1 cellular context compared by ENCODE assay signal in the genomic region with DNA sequence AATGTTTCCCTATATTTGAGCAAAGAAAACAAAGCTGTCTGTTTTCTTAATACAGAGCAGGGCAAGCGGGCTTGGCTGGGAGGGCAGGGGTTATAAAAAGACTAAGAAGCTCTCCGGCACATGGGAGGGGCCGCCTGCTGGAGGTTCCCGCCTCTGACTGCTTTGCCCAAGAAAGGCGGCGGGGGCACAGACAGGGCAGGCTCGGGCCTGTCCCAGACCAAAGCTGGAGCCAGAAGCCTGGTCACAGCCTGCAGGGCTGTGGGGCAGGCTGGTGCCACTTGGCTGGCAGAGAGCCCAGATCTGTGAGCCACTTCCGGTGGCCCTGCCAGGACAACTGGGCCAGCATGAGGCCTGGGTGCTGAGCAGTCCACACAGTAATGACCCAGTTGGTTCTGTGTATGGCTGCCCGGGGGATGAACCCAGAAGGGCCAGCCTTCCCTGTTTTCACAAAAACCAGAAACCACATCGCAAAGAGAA.
TF ChIP-seq lines count a peak whose summit lies in the region.

No MANE protein-coding gene starts in this region.

TF ChIP-seq in A549, 52 proteins besides CTCF, POLR2A, EP300 and RAD21 (continued from another document):
- peak; percentile 40; the same call in 1 of the 2 replicates for TF ChIP-seq MYC (IDR thresholded peaks at IDR 0.05; ENCODE audit: borderline replicate concordance, low read length)
- no peak for TF ChIP-seq CHD2 (IDR thresholded peaks at IDR 0.05; ENCODE audit: low read length, partially characterized antibody)
- no peak for TF ChIP-seq TP53 (CRISPR knock-in tag; IDR thresholded peaks at IDR 0.05)
- TF ChIP-seq CBX8 (IDR thresholded peaks at IDR 0.05): no peak
- TF ChIP-seq, protein P1, sequence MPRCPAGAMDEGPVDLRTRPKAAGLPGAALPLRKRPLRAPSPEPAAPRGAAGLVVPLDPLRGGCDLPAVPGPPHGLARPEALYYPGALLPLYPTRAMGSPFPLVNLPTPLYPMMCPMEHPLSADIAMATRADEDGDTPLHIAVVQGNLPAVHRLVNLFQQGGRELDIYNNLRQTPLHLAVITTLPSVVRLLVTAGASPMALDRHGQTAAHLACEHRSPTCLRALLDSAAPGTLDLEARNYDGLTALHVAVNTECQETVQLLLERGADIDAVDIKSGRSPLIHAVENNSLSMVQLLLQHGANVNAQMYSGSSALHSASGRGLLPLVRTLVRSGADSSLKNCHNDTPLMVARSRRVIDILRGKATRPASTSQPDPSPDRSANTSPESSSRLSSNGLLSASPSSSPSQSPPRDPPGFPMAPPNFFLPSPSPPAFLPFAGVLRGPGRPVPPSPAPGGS (IDR thresholded peaks at IDR 0.05): no peak; the same call in 2 of the 3 replicates
- TF ChIP-seq, protein P2, sequence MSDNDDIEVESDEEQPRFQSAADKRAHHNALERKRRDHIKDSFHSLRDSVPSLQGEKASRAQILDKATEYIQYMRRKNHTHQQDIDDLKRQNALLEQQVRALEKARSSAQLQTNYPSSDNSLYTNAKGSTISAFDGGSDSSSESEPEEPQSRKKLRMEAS (IDR thresholded peaks at IDR 0.05): peak; percentile 78
- TF ChIP-seq, protein P3, sequence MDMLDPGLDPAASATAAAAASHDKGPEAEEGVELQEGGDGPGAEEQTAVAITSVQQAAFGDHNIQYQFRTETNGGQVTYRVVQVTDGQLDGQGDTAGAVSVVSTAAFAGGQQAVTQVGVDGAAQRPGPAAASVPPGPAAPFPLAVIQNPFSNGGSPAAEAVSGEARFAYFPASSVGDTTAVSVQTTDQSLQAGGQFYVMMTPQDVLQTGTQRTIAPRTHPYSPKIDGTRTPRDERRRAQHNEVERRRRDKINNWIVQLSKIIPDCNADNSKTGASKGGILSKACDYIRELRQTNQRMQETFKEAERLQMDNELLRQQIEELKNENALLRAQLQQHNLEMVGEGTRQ (IDR thresholded peaks at IDR 0.05): no peak
- TF ChIP-seq NPAS2 (CRISPR knock-in tag; IDR thresholded peaks at IDR 0.05; ENCODE audit: borderline replicate concordance): no peak
- TF ChIP-seq, protein P4, sequence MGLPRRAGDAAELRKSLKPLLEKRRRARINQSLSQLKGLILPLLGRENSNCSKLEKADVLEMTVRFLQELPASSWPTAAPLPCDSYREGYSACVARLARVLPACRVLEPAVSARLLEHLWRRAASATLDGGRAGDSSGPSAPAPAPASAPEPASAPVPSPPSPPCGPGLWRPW (IDR thresholded peaks at IDR 0.05): no peak
- no peak for TF ChIP-seq PHF8 (IDR thresholded peaks at IDR 0.05; ENCODE audit: borderline replicate concordance, low read depth)
- TF ChIP-seq HOXB13 (CRISPR knock-in tag; IDR thresholded peaks at IDR 0.05; ENCODE audit: low read depth): peak; percentile 40; the same call in 1 of the 2 replicates
- TF ChIP-seq BHLHE40 (IDR thresholded peaks at IDR 0.05; ENCODE audit: low read depth, low read length): no peak
- no peak for TF ChIP-seq HOXA7 (CRISPR knock-in tag; IDR thresholded peaks at IDR 0.05)
- TF ChIP-seq, protein P5, sequence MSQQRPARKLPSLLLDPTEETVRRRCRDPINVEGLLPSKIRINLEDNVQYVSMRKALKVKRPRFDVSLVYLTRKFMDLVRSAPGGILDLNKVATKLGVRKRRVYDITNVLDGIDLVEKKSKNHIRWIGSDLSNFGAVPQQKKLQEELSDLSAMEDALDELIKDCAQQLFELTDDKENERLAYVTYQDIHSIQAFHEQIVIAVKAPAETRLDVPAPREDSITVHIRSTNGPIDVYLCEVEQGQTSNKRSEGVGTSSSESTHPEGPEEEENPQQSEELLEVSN (IDR thresholded peaks at IDR 0.05; ENCODE audit: borderline replicate concordance, low read depth): peak; percentile 76
- peak; percentile 43; the same call in 2 of the 3 replicates for TF ChIP-seq SMC3 (IDR thresholded peaks at IDR 0.05)
- 0 out of 4 replicates have a peak, but pooled peaks of 1 of the 2 experiments have one; percentile 12 for TF ChIP-seq CEBPB (IDR thresholded peaks at IDR 0.05)
- TF ChIP-seq FOXS1 (CRISPR knock-in tag; IDR thresholded peaks at IDR 0.05): no peak
- TF ChIP-seq SREBF2 (IDR thresholded peaks at IDR 0.05): no peak
- TF ChIP-seq ZSCAN20 (CRISPR knock-in tag; IDR thresholded peaks at IDR 0.05): no peak
- no peak for TF ChIP-seq JUNB (IDR thresholded peaks at IDR 0.05)
- TF ChIP-seq FOSB (CRISPR knock-in tag; IDR thresholded peaks at IDR 0.05): no peak
- TF ChIP-seq MAZ (IDR thresholded peaks at IDR 0.05; ENCODE audit: borderline replicate concordance, low read depth, low read length): no peak
- TF ChIP-seq RARB (CRISPR knock-in tag; IDR thresholded peaks at IDR 0.05): no peak
- TF ChIP-seq, protein P6, sequence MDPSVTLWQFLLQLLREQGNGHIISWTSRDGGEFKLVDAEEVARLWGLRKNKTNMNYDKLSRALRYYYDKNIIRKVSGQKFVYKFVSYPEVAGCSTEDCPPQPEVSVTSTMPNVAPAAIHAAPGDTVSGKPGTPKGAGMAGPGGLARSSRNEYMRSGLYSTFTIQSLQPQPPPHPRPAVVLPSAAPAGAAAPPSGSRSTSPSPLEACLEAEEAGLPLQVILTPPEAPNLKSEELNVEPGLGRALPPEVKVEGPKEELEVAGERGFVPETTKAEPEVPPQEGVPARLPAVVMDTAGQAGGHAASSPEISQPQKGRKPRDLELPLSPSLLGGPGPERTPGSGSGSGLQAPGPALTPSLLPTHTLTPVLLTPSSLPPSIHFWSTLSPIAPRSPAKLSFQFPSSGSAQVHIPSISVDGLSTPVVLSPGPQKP (IDR thresholded peaks at IDR 0.05; ENCODE audit: low read depth, low read length): 0 out of 2 replicates have a peak, but pooled peaks have one; percentile 59
- no peak for TF ChIP-seq FOSL2 (IDR thresholded peaks at IDR 0.05)
- no peak for TF ChIP-seq FOSL2 (CRISPR knock-in tag; IDR thresholded peaks at IDR 0.05)
- TF ChIP-seq JUN (IDR thresholded peaks at IDR 0.05): peak in 1 of 2 experiments; percentile 67; a peak in 3 of 5 replicates
- TF ChIP-seq, protein P7, sequence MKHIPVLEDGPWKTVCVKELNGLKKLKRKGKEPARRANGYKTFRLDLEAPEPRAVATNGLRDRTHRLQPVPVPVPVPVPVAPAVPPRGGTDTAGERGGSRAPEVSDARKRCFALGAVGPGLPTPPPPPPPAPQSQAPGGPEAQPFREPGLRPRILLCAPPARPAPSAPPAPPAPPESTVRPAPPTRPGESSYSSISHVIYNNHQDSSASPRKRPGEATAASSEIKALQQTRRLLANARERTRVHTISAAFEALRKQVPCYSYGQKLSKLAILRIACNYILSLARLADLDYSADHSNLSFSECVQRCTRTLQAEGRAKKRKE (CRISPR knock-in tag; IDR thresholded peaks at IDR 0.05; ENCODE audit: low read depth): peak; percentile 78; the same call in 1 of the 2 replicates
- TF ChIP-seq ESRRA (IDR thresholded peaks at IDR 0.05; ENCODE audit: borderline replicate concordance, low read length): no peak
TF ChIP-seq in A549: peak in this region for 10.
